ENCODE assay signal across 13 cellular contexts in genomic region chr1:115189814-115190541, GRCh38.
DNase-seq lines count a peak whose midpoint lies in the region; ATAC-seq and TF ChIP-seq lines count a peak whose summit lies in the region.
"Had no signal": no experiment of that assay in that cellular context is flagged by ENCODE, and none has a peak within 500 bp of the region (broad histone marks: within the 10 kb centered on the region; RNA-seq: fewer than 3 reads in every experiment).

No MANE protein-coding gene starts in this region.

- H3K36me3 ChIP-seq in MG63: no peaks in the 10 kb centered on the region
- no peaks in the 10 kb centered on the region for H3K36me3 ChIP-seq in mesenchymal stem cell (ENCODE audit: control insufficient read depth in 1 of 2, insufficient read depth in 2 of 2, low read depth in 1 of 2, low read length in 2 of 2)
- H3K36me3 ChIP-seq: prostate gland had no signal

- peak overlapping the region; percentile 65 for H3K9ac ChIP-seq in mesenchymal stem cell (ENCODE audit: low read length)

- no peak overlapping the region for H3K23ac ChIP-seq in mesenchymal stem cell (ENCODE audit: low read length in 2 of 2)

- H3K27ac ChIP-seq in mesenchymal stem cell (ENCODE audit: low read length, poor library complexity, severe bottlenecking): peak overlapping the region; percentile 49
- H3K27ac ChIP-seq: prostate gland had no signal

- no peak overlapping the region for H4K91ac ChIP-seq in mesenchymal stem cell (ENCODE audit: low read length)

- H2BK120ac ChIP-seq in mesenchymal stem cell (ENCODE audit: low read depth, low read length): no peak overlapping the region

- H3K36me3 Mint-ChIP-seq in effector memory CD8-positive, alpha-beta T cell (ENCODE audit: insufficient read depth): peaks cover 2% of the 10 kb centered on the region
- H3K36me3 Mint-ChIP-seq: CD8-positive, alpha-beta T cell had no signal

- peak; percentile 91 for DNase-seq in ACHN
- DNase-seq in MG63: peak; percentile 83
- peak; percentile 52 for DNase-seq in choroid plexus epithelial cell (ENCODE audit: low read depth)
- DNase-seq in mesenchymal stem cell: peak; percentile 73
- no peak for DNase-seq in NK-92 treated with Interleukin-12 subunit alpha and Interleukin-12 subunit beta, amount 100 ng/mL, for 24 hours (lab: John Stamatoyannopoulos, UW)
- no peak for DNase-seq in effector memory CD8-positive, alpha-beta T cell
- no peak for DNase-seq in SK-N-DZ (ENCODE audit: low spot score)
- DNase-seq: activated gamma-delta T cell; CD8-positive, alpha-beta T cell; NCI-H2029 treated with DMSO at 0.1 percent for 48 hours had no signal

- H3K4me1 Mint-ChIP-seq in effector memory CD8-positive, alpha-beta T cell (ENCODE audit: low read depth in 2 of 2): peaks cover 0 to 1% of the 10 kb centered on the region in 2 donors

- H2BK12ac ChIP-seq in mesenchymal stem cell (ENCODE audit: low read length in 2 of 2): no peak overlapping the region

- H3K4me3 ChIP-seq in MG63 (no peak overlapping the region), choroid plexus epithelial cell (ENCODE audit: low read depth, low read length) (no peak overlapping the region), mesenchymal stem cell (ENCODE audit: insufficient read depth in 1 of 2, low read depth in 1 of 2, low read length in 2 of 2) (no peak overlapping the region)
- H3K4me3 ChIP-seq: prostate gland had no signal

- H3K9me3 ChIP-seq in MG63 (no peaks in the 10 kb centered on the region), mesenchymal stem cell (ENCODE audit: control insufficient read depth, low read length) (no peaks in the 10 kb centered on the region)
- H3K9me3 ChIP-seq: prostate gland had no signal

- no peak for TF ChIP-seq CTCF in choroid plexus epithelial cell (conservative IDR thresholded peaks at IDR 0.05; ENCODE audit: low read depth, low read length)

- no peak overlapping the region for H3K18ac ChIP-seq in mesenchymal stem cell (ENCODE audit: low read depth in 1 of 2, low read length in 2 of 2)

- no peak overlapping the region for H3K4me3 Mint-ChIP-seq in effector memory CD8-positive, alpha-beta T cell
- H3K4me3 Mint-ChIP-seq: CD8-positive, alpha-beta T cell; stimulated activated naive CD8-positive, alpha-beta T cell treated with anti-CD3 and anti-CD28 coated beads, Interleukin-15, Interleukin-2, amounts not matched to agents 100 ng/mL and 50 ng/mL, for 24 hours had no signal

- H3K27me3 ChIP-seq in MG63 (no peaks in the 10 kb centered on the region), mesenchymal stem cell (ENCODE audit: control insufficient read depth in 1 of 2, insufficient read depth in 1 of 2, low read length in 2 of 2) (no peaks in the 10 kb centered on the region)

- H2AFZ ChIP-seq in mesenchymal stem cell (ENCODE audit: low read depth, low read length): no peak overlapping the region

- H2BK15ac ChIP-seq in mesenchymal stem cell (ENCODE audit: low read depth, poor library complexity, severe bottlenecking): no peak overlapping the region

- ATAC-seq in HG02870 (IDR thresholded peaks at IDR 0.05; ENCODE audit: unreplicated experiment): no peak
- ATAC-seq in effector memory CD8-positive, alpha-beta T cell (replicated peaks): no peak
- ATAC-seq: CD8-positive, alpha-beta T cell had no signal

- 14% methylated on average over 3 of the region's 5 CpGs for WGBS in mesenchymal stem cell

- no peak overlapping the region for H2BK5ac ChIP-seq in mesenchymal stem cell (ENCODE audit: low read depth, low read length, poor library complexity, severe bottlenecking)

- no peak overlapping the region for H2AK5ac ChIP-seq in mesenchymal stem cell (ENCODE audit: low read length, severe bottlenecking)

- H4K8ac ChIP-seq in mesenchymal stem cell (ENCODE audit: low read length): no peak overlapping the region

- no peaks in the 10 kb centered on the region for H3K9me3 Mint-ChIP-seq in effector memory CD8-positive, alpha-beta T cell
- H3K9me3 Mint-ChIP-seq: CD8-positive, alpha-beta T cell; stimulated activated naive CD8-positive, alpha-beta T cell treated with anti-CD3 and anti-CD28 coated beads, Interleukin-15, Interleukin-2, amounts not matched to agents 100 ng/mL and 50 ng/mL, for 24 hours had no signal

- H3K27me3 Mint-ChIP-seq in effector memory CD8-positive, alpha-beta T cell: peaks cover 14 to 33% of the 10 kb centered on the region in 2 donors

- H3K27ac Mint-ChIP-seq in effector memory CD8-positive, alpha-beta T cell: no peak overlapping the region
- H3K27ac Mint-ChIP-seq: CD8-positive, alpha-beta T cell; stimulated activated naive CD8-positive, alpha-beta T cell treated with anti-CD3 and anti-CD28 coated beads, Interleukin-15, Interleukin-2, amounts not matched to agents 100 ng/mL and 50 ng/mL, for 24 hours had no signal

- H3K4ac ChIP-seq in mesenchymal stem cell (ENCODE audit: low read depth in 1 of 2, low read length in 2 of 2): no peak overlapping the region

- H3K4me2 ChIP-seq in mesenchymal stem cell (ENCODE audit: low read length, poor library complexity, severe bottlenecking): no peak overlapping the region

- H3K14ac ChIP-seq in mesenchymal stem cell (ENCODE audit: low read length in 2 of 2): no peak overlapping the region

- H3K79me1 ChIP-seq in mesenchymal stem cell (replicated peaks; ENCODE audit: low read length, poor library complexity, severe bottlenecking): no peaks in the 10 kb centered on the region

- in situ Hi-C loops in ACHN (cut with HindIII; ENCODE audit: low pct_ligation_motif_present, low pct_unique_long_range_greater_than_20kb, low sequenced_read_pairs): no loop called here

- H3K4me1 ChIP-seq in mesenchymal stem cell (ENCODE audit: control insufficient read depth, insufficient read depth, low read depth, low read length): peaks cover 7% of the 10 kb centered on the region
- H3K4me1 ChIP-seq: prostate gland had no signal

Comparison
In these comparisons a context has a peak if more than half of its experiments do, and no peak if none do; other contexts are left out.
1. DNase-seq: peak in ACHN (single experiment), MG63 (single experiment), choroid plexus epithelial cell (single experiment) and mesenchymal stem cell (single experiment); none in NK-92 treated with Interleukin-12 subunit alpha and Interleukin-12 subunit beta, amount 100 ng/mL, for 24 hours (single experiment), effector memory CD8-positive, alpha-beta T cell (0 of 3) and SK-N-DZ (single experiment).